In the genomic region with DNA sequence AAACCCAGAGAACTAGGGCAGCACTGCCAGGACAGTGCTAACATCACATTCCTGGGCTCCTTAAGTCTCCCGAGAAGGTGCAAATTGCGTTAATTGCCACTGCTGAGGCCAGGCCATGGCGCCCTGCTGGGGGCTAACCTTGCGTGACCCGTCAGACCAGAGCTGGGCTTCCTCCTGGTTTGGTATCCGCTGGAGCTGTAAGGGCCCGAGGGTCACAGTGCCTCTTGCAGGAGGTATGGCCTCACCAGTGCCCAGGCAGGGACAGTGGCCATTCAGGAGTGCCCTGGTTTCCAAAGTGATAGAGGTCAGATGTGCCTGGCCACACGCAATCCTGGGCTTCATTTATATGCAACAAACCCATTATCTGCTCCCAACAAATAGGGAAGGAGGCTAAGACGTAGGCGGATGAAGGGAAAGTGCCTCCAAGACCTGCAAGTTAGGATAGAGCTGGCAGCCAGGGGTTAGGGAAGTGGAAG, we compare ENCODE assay signal across 15 cellular contexts. TPM values are rescaled to one million over a fixed set of nuclear protein-coding genes. Genes with fewer than 3 reads are reported as not detected.
DNase-seq lines count a peak whose midpoint lies in the region; ATAC-seq and TF ChIP-seq lines count a peak whose summit lies in the region.
"Had no signal": no experiment of that assay in that cellular context is flagged by ENCODE, and none has a peak within 500 bp of the region (broad histone marks: within the 10 kb centered on the region; RNA-seq: fewer than 3 reads in every experiment).

No MANE protein-coding gene starts in this region.

- POLR2A ChIA-PET in MCF 10A (lab: Yijun Ruan, JAX), result interaction anchor here (2.2 to 3.3 kb wide), 2 partner anchors 50 to 80 kb away, joined by 5 to 19 read pairs; no protein-coding TSS in a partner anchor
- POLR2A ChIA-PET in WTC11 (lab: Charles Lee), result interaction anchor here (0.6 to 0.8 kb wide), 2 partner anchors 120 to 130 kb away, joined by 3 to 7 read pairs; no protein-coding TSS in a partner anchor
- POLR2A ChIA-PET in T-cell (lab: Charles Lee), result no interaction called here

- TF ChIP-seq CTCF in MCF 10A (IDR thresholded peaks at IDR 0.05; ENCODE audit: unreplicated experiment) (no peak), breast epithelium (IDR thresholded peaks at IDR 0.05) (no peak), WTC11 (IDR thresholded peaks at IDR 0.05) (no peak)

- no peaks in the 10 kb centered on the region for H3K9me3 ChIP-seq in breast epithelium

- peaks cover 5% of the 10 kb centered on the region for H3K36me3 Mint-ChIP-seq in MCF 10A (ENCODE audit: insufficient read depth, unreplicated experiment)
- peaks cover 1% of the 10 kb centered on the region for H3K36me3 Mint-ChIP-seq in WTC11
- no peaks in the 10 kb centered on the region for H3K36me3 Mint-ChIP-seq in T-cell
- H3K36me3 Mint-ChIP-seq: CD14-positive monocyte; CD8-positive, alpha-beta T cell had no signal

- H3K27ac Mint-ChIP-seq in MCF 10A (ENCODE audit: low read depth, unreplicated experiment) (peak overlapping the region; percentile 49), WTC11 (no peak overlapping the region), T-cell (no peak overlapping the region)
- H3K27ac Mint-ChIP-seq: CD14-positive monocyte; CD8-positive, alpha-beta T cell had no signal

- no peaks in the 10 kb centered on the region for H3K27me3 Mint-ChIP-seq in MCF 10A (ENCODE audit: insufficient read depth, unreplicated experiment)
- peaks cover 54% of the 10 kb centered on the region for H3K27me3 Mint-ChIP-seq in WTC11 (ENCODE audit: low read depth)
- peaks cover 9 to 20% of the 10 kb centered on the region in 2 donors for H3K27me3 Mint-ChIP-seq in T-cell

- H3K4me1 Mint-ChIP-seq in MCF 10A (ENCODE audit: insufficient read depth, unreplicated experiment) (peaks cover 25% of the 10 kb centered on the region), WTC11 (peaks cover 22% of the 10 kb centered on the region), T-cell (peaks cover 0 to 4% (median 2%) of the 10 kb centered on the region in 3 donors)
- H3K4me1 Mint-ChIP-seq: CD14-positive monocyte had no signal

- CTCF ChIA-PET in MCF 10A (lab: Yijun Ruan, JAX) (interaction anchor here (0.7 to 1.5 kb wide), 2 partner anchors 20 to 151 kb away, joined by 3 to 8 read pairs; no protein-coding TSS in a partner anchor), WTC11 (lab: Charles Lee) (no interaction called here), T-cell (lab: Charles Lee) (no interaction called here)

- H3K9me3 Mint-ChIP-seq in MCF 10A (ENCODE audit: unreplicated experiment) (peaks cover 7% of the 10 kb centered on the region), WTC11 (peaks cover 4% of the 10 kb centered on the region), T-cell (no peaks in the 10 kb centered on the region)
- H3K9me3 Mint-ChIP-seq: CD8-positive, alpha-beta T cell had no signal

- no peak overlapping the region for H3K27ac ChIP-seq in breast epithelium
- H3K27ac ChIP-seq: 22Rv1, HL-60 had no signal

- H3K36me3 ChIP-seq in breast epithelium, result no peaks in the 10 kb centered on the region

- no peak overlapping the region for H3K4me3 ChIP-seq in breast epithelium

- intact Hi-C loops in MCF 10A (cut with micrococcal nuclease), result no loop called here
- intact Hi-C loops in breast epithelium (cut with DNase I; ENCODE audit: low total_unique reads), result no loop called here

- no peaks in the 10 kb centered on the region for H3K27me3 ChIP-seq in breast epithelium

- no peak for TF ChIP-seq POLR2A in breast epithelium (IDR thresholded peaks at IDR 0.05)

- no peak overlapping the region for H3K4me3 Mint-ChIP-seq in MCF 10A (ENCODE audit: unreplicated experiment)
- H3K4me3 Mint-ChIP-seq in WTC11, result no peak overlapping the region
- H3K4me3 Mint-ChIP-seq in T-cell, result no peak overlapping the region
- H3K4me3 Mint-ChIP-seq: CD14-positive monocyte; CD8-positive, alpha-beta T cell had no signal

- DNase-seq in MCF 10A (ENCODE audit: unreplicated experiment) (no peak), breast epithelium (ENCODE audit: low spot score in 2 of 2) (no peak), WTC11 (ENCODE audit: low spot score) (peak; percentile 56), iPS-NIHi7 (ENCODE audit: extremely low spot score) (peak; percentile 69), NCI-H69 (lab: John Stamatoyannopoulos, UW) (no peak), NCI-H345 treated with DMSO at 0.1 percent for 48 hours (lab: John Stamatoyannopoulos, UW; ENCODE audit: unreplicated experiment) (no peak), T-cell (no peak)
- DNase-seq: CD8-positive, alpha-beta T cell; COR-L47; DND-41; GF-D8 had no signal

- no TSS peak for BruUV-seq in MCF 10A (replicated peaks; lab: Mats Ljungman, UMichigan)

- no peaks in the 10 kb centered on the region for H3K4me1 ChIP-seq in breast epithelium

- ATAC-seq in WTC11, result peak; percentile 54
- ATAC-seq in HG03196 (IDR thresholded peaks at IDR 0.05; ENCODE audit: unreplicated experiment), result no peak
- ATAC-seq in T-cell (replicated peaks in 1 of 4), result no peak
- ATAC-seq: CD8-positive, alpha-beta T cell had no signal

TF ChIP-seq in WTC11, 78 proteins besides CTCF, POLR2A, EP300 and RAD21:
- TF ChIP-seq TEAD1 (CRISPR knock-in tag; IDR thresholded peaks at IDR 0.05) (0 out of 2 replicates have a peak, but pooled peaks have one; percentile 47), NFATC4 (CRISPR knock-in tag; IDR thresholded peaks at IDR 0.05) (no peak)

RNA-seq across cellular contexts. Expression of a gene that starts 17.7 kb away (rescaled TPM):
- 13.1 and 14.2 TPM in 2 replicates for total RNA-seq in MCF 10A (2022)
- 10 to 100 TPM; 10.9 to 14.4 (median 12.0) TPM for total RNA-seq in breast epithelium
- total RNA-seq in WTC11 (2021), result 9.5 to 11.5 TPM (median 10.0 TPM) in 3 replicates
- total RNA-seq in T-cell, result 10 to 100 TPM in 4 of 5 donors, 1 to 10 TPM in 1; 7.9 to 15.7 (median 11.6) TPM

Comparison
In these comparisons a context has a peak if more than half of its experiments do, and no peak if none do; other contexts are left out.
1. DNase-seq: peak in WTC11 (single experiment) and iPS-NIHi7 (single experiment); none in MCF 10A (single experiment), breast epithelium (0 of 2), NCI-H69 (single experiment), NCI-H345 treated with DMSO at 0.1 percent for 48 hours (single experiment) and T-cell (0 of 34).
2. POLR2A ChIA-PET loops: an anchor here in MCF 10A (2.2 to 3.3 kb wide) and WTC11 (0.6 to 0.8 kb wide); none called in T-cell.